ENCODE assay signal across 9 cellular contexts in genomic region chr3:116005404-116005803, GRCh38.
DNase-seq lines count a peak whose midpoint lies in the region; ATAC-seq and TF ChIP-seq lines count a peak whose summit lies in the region.
"Had no signal": no experiment of that assay in that cellular context is flagged by ENCODE, and none has a peak within 500 bp of the region (broad histone marks: within the 10 kb centered on the region; RNA-seq: fewer than 3 reads in every experiment).

No MANE protein-coding gene starts in this region.

- H3K4me1 ChIP-seq in BE2C (peaks cover 8% of the 10 kb centered on the region), neuronal stem cell (ENCODE audit: control insufficient read depth in 2 of 2, insufficient read depth in 1 of 2, low read depth in 1 of 2, low read length in 2 of 2) (peaks cover 0 to 2% of the 10 kb centered on the region in 2 donors)

- H3K9me3 ChIP-seq in BE2C (no peaks in the 10 kb centered on the region), neuronal stem cell (replicated peaks in 1 of 2; ENCODE audit: control insufficient read depth in 2 of 2, insufficient read depth in 1 of 2, low read depth in 1 of 2, low read length in 2 of 2) (no peaks in the 10 kb centered on the region)

- ATAC-seq in HG03354 (IDR thresholded peaks at IDR 0.05; ENCODE audit: poor library complexity, severe bottlenecking, unreplicated experiment): no peak
- no peak for ATAC-seq in HG03025 (IDR thresholded peaks at IDR 0.05; ENCODE audit: low FRiP score, unreplicated experiment)

- no peak overlapping the region for H2BK120ac ChIP-seq in neuronal stem cell (ENCODE audit: low read depth, low read length)

- no peak overlapping the region for H2BK15ac ChIP-seq in neuronal stem cell (ENCODE audit: low read length)

- H2BK5ac ChIP-seq in neuronal stem cell (ENCODE audit: low read length): no peak overlapping the region

- no peak overlapping the region for H2BK12ac ChIP-seq in neuronal stem cell (ENCODE audit: low read length)

- H2AK5ac ChIP-seq in neuronal stem cell (ENCODE audit: low read depth, low read length): no peak overlapping the region

- H3K79me1 ChIP-seq in neuronal stem cell (ENCODE audit: low read depth, low read length): no peaks in the 10 kb centered on the region

- H3K4ac ChIP-seq in neuronal stem cell (ENCODE audit: low read length): no peak overlapping the region

- no peak for TF ChIP-seq CTCF in BE2C (IDR thresholded peaks at IDR 0.05; ENCODE audit: low read depth, low read length)
- no peak for TF ChIP-seq CTCF in kidney epithelial cell (IDR thresholded peaks at IDR 0.05; ENCODE audit: insufficient read depth, low read length, poor library complexity, severe bottlenecking)
- no peak for TF ChIP-seq CTCF in GM13977 (IDR thresholded peaks at IDR 0.05; ENCODE audit: extremely low read depth, insufficient read depth, missing control alignments)

- H3K14ac ChIP-seq in neuronal stem cell (ENCODE audit: low read length): no peak overlapping the region

- no peak overlapping the region for H3K9ac ChIP-seq in neuronal stem cell (ENCODE audit: low read depth, low read length, poor library complexity)

- no peak overlapping the region for H3K4me2 ChIP-seq in neuronal stem cell (ENCODE audit: insufficient read depth, low read length, poor library complexity, severe bottlenecking)

- no peak overlapping the region for H3K18ac ChIP-seq in neuronal stem cell (ENCODE audit: low read length)

- H3K4me3 ChIP-seq in BE2C (ENCODE audit: low read depth, low read length): no peak overlapping the region
- H3K4me3 ChIP-seq in kidney epithelial cell (ENCODE audit: low read depth, low read length): no peak overlapping the region
- H3K4me3 ChIP-seq in neuronal stem cell (ENCODE audit: low read length in 2 of 2): no peak overlapping the region

- H3K36me3 ChIP-seq in BE2C: no peaks in the 10 kb centered on the region
- H3K36me3 ChIP-seq in kidney epithelial cell (ENCODE audit: control insufficient read depth, insufficient read depth, low read length): no peaks in the 10 kb centered on the region
- no peaks in the 10 kb centered on the region for H3K36me3 ChIP-seq in neuronal stem cell (replicated peaks in 1 of 2; ENCODE audit: control insufficient read depth in 2 of 2, insufficient read depth in 2 of 2, low read length in 2 of 2)

- H3K27ac ChIP-seq in neuronal stem cell (replicated peaks; ENCODE audit: low read length): no peak overlapping the region

- H4K91ac ChIP-seq in neuronal stem cell (ENCODE audit: low read depth, low read length, poor library complexity): no peak overlapping the region

- H3K23ac ChIP-seq in neuronal stem cell (ENCODE audit: low read depth, low read length, poor library complexity): no peak overlapping the region

- DNase-seq in BE2C (peak; percentile 60), NCI-H1092 treated with DMSO at 0.1 percent for 48 hours (lab: John Stamatoyannopoulos, UW) (peak; percentile 6), amniotic stem cell (lab: John Stamatoyannopoulos, UW) (peak; percentile 73), kidney epithelial cell (ENCODE audit: low read depth) (peak; percentile 96), neuronal stem cell (ENCODE audit: low spot score) (no peak), GM13977 (ENCODE audit: low spot score) (no peak)
- DNase-seq: SHP77 treated with DMSO at 0.1 percent for 48 hours had no signal

- WGBS in neuronal stem cell (ENCODE audit: extremely low coverage in 2 of 2, insufficient read length in 2 of 2, insufficient replicate concordance in 1 of 2), 2 donors: no CpG with 5 or more reads among the region's 4 CpGs

- no peak overlapping the region for H2AFZ ChIP-seq in neuronal stem cell (ENCODE audit: low read length)

- in situ Hi-C loops in GM13977 (cut with MboI; ENCODE audit: low pct_unique_long_range_greater_than_20kb, low sequenced_read_pairs, unreplicated experiment): no loop called here

- H4K8ac ChIP-seq in neuronal stem cell (ENCODE audit: low read depth, low read length): no peak overlapping the region

- H3K27me3 ChIP-seq in BE2C (no peaks in the 10 kb centered on the region), kidney epithelial cell (ENCODE audit: control insufficient read depth, insufficient read depth, low read length) (no peaks in the 10 kb centered on the region), neuronal stem cell (ENCODE audit: control insufficient read depth in 3 of 3, insufficient read depth in 3 of 3, low read depth in 1 of 3, low read length in 3 of 3) (no peaks in the 10 kb centered on the region)

Comparison
In these comparisons a context has a peak if more than half of its experiments do, and no peak if none do; other contexts are left out.
1. DNase-seq: peak in BE2C (single experiment), NCI-H1092 treated with DMSO at 0.1 percent for 48 hours (single experiment), amniotic stem cell (single experiment) and kidney epithelial cell (single experiment); none in neuronal stem cell (single experiment) and GM13977 (single experiment).